Comparison of ENCODE assay signal across 8 cellular contexts in genomic region chr4:40307627-40308497, GRCh38. TPM values are rescaled to one million over a fixed set of nuclear protein-coding genes. Genes with fewer than 3 reads are reported as not detected.
DNase-seq lines count a peak whose midpoint lies in the region; ATAC-seq and TF ChIP-seq lines count a peak whose summit lies in the region.

No MANE protein-coding gene starts in this region.

- DNase-seq in GM10248 (ENCODE audit: extremely low spot score) = no peak
- peak; percentile 66 for DNase-seq in activated T-cell treated with anti-CD3 and anti-CD28 coated beads, Interleukin-2, amount 50 U/mL, for 4 hours
- no peak for DNase-seq in neural progenitor cell (ENCODE audit: low spot score)
- no peak for DNase-seq in HCEC 1CT
- DNase-seq in foreskin keratinocyte = no peak
- no peak for DNase-seq in UCSD-AML1 (lab: John Stamatoyannopoulos, UW; ENCODE audit: unreplicated experiment)

- ATAC-seq in HG03280 (IDR thresholded peaks at IDR 0.05; ENCODE audit: unreplicated experiment) = peak; percentile 37
- ATAC-seq in activated T-cell treated with anti-CD3 and anti-CD28 coated beads, Interleukin-2, amount 50 U/mL, for 4 hours = peak; percentile 43 to 51
- ATAC-seq in foreskin keratinocyte = no peak
- no peak for ATAC-seq in GM21723 (IDR thresholded peaks at IDR 0.05; ENCODE audit: unreplicated experiment)

- TF ChIP-seq CTCF in GM10248 (IDR thresholded peaks at IDR 0.05; ENCODE audit: control extremely low read depth, extremely low read depth, low read depth, missing control alignments) = peak; percentile 29
- TF ChIP-seq CTCF in neural progenitor cell (IDR thresholded peaks at IDR 0.05) = no peak
- no peak for TF ChIP-seq CTCF in foreskin keratinocyte (conservative IDR thresholded peaks at IDR 0.05)

- POLR2A ChIA-PET in GM10248 (lab: Yijun Ruan, JAX) = interaction anchor here (0.5 to 1.9 kb wide), 2 partner anchors 9 to 79 kb away, joined by 3 to 7 read pairs; no protein-coding TSS in a partner anchor

- no peaks in the 10 kb centered on the region for H3K27me3 Mint-ChIP-seq in activated T-cell treated with anti-CD3 and anti-CD28 coated beads, Interleukin-2, amount 50 U/mL, for 4 hours (ENCODE audit: low read depth)
- H3K27me3 Mint-ChIP-seq in neural progenitor cell (ENCODE audit: insufficient read depth, low read depth) = peaks cover 4% of the 10 kb centered on the region

- peaks cover 85% of the 10 kb centered on the region for H3K4me1 Mint-ChIP-seq in activated T-cell treated with anti-CD3 and anti-CD28 coated beads, Interleukin-2, amount 50 U/mL, for 4 hours (ENCODE audit: low read depth)
- peaks cover 39% of the 10 kb centered on the region for H3K4me1 Mint-ChIP-seq in neural progenitor cell

- peak overlapping the region; percentile 62 for H3K4me3 Mint-ChIP-seq in activated T-cell treated with anti-CD3 and anti-CD28 coated beads, Interleukin-2, amount 50 U/mL, for 4 hours
- no peak overlapping the region for H3K4me3 Mint-ChIP-seq in neural progenitor cell

- peaks cover 16% of the 10 kb centered on the region for H3K4me1 ChIP-seq in neural progenitor cell
- H3K4me1 ChIP-seq in foreskin keratinocyte = peaks cover 8% of the 10 kb centered on the region

- no peak overlapping the region for H3K4me3 ChIP-seq in neural progenitor cell

- peak overlapping the region; percentile 10 for H3K27ac Mint-ChIP-seq in neural progenitor cell

- H3K4me2 ChIP-seq in neural progenitor cell = peak overlapping the region; percentile 8

- H3F3A ChIP-seq in neural progenitor cell (ENCODE audit: low read depth) = peaks cover 17% of the 10 kb centered on the region

- peaks cover 1% of the 10 kb centered on the region for H3K9me3 Mint-ChIP-seq in activated T-cell treated with anti-CD3 and anti-CD28 coated beads, Interleukin-2, amount 50 U/mL, for 4 hours
- H3K9me3 Mint-ChIP-seq in neural progenitor cell = peaks cover 10% of the 10 kb centered on the region

- H3K36me3 ChIP-seq in neural progenitor cell = no peaks in the 10 kb centered on the region

- no peak overlapping the region for H3K27ac ChIP-seq in neural progenitor cell
- H3K27ac ChIP-seq in foreskin keratinocyte = no peak overlapping the region

- no peak overlapping the region for H3K9ac ChIP-seq in neural progenitor cell

- H4K20me1 ChIP-seq in neural progenitor cell (ENCODE audit: low read depth) = no peaks in the 10 kb centered on the region

- CTCF ChIA-PET in GM10248 (lab: Yijun Ruan, JAX) = interaction anchor here (0.7 to 5.9 kb wide), 28 partner anchors 9 to 330 kb away, joined by 3 to 47 read pairs (median 4); partner anchors contain the start of gene N4BP2

- no peaks in the 10 kb centered on the region for H3K9me3 ChIP-seq in neural progenitor cell (ENCODE audit: low read depth)

- H3K27me3 ChIP-seq in neural progenitor cell (no peaks in the 10 kb centered on the region), foreskin keratinocyte (no peaks in the 10 kb centered on the region)

- peaks cover under 1% of the 10 kb centered on the region for H3K36me3 Mint-ChIP-seq in activated T-cell treated with anti-CD3 and anti-CD28 coated beads, Interleukin-2, amount 50 U/mL, for 4 hours (ENCODE audit: insufficient read depth)
- no peaks in the 10 kb centered on the region for H3K36me3 Mint-ChIP-seq in neural progenitor cell

- peak overlapping the region; percentile 35 for H2AFZ ChIP-seq in neural progenitor cell (replicated peaks)

- H3K79me2 ChIP-seq in neural progenitor cell (ENCODE audit: low read depth) = no peaks in the 10 kb centered on the region

RNA-seq across cellular contexts. Expression of gene CHRNA9, which starts 27.3 kb away (rescaled TPM):
- total RNA-seq in activated T-cell treated with anti-CD3 and anti-CD28 coated beads, Interleukin-2, amount 50 U/mL, for 4 hours = not detected
- 0.67 and 2.5 TPM in 2 replicates for total RNA-seq in neural progenitor cell (ENCODE audit: low replicate concordance)
- total RNA-seq in foreskin keratinocyte = 0.07 TPM in 1 of 2 replicates, not detected in the other
- polyA plus RNA-seq in foreskin keratinocyte = 0.10 TPM in 1 of 2 replicates, not detected in the other

Comparison
In these comparisons a context has a peak if more than half of its experiments do, and no peak if none do; other contexts are left out.
1. ATAC-seq: peak in HG03280 (single experiment) and activated T-cell treated with anti-CD3 and anti-CD28 coated beads, Interleukin-2, amount 50 U/mL, for 4 hours (2 of 2); none in foreskin keratinocyte (single experiment) and GM21723 (single experiment).